Comparison of ENCODE assay signal across 1 cellular context in genomic region chr11:64233913-64234839, GRCh38.
TF ChIP-seq lines count a peak whose summit lies in the region.

Gene VEGFB, plus strand, starts transcription at chr11:64234584. Its CDS starts 250 bp downstream, at chr11:64234834.

TF ChIP-seq in K562, 482 proteins besides CTCF, POLR2A, EP300 and RAD21 (continued from another document):
- TF ChIP-seq ARID4B (CRISPR knock-in tag; IDR thresholded peaks at IDR 0.05) = 0 out of 2 replicates have a peak, but pooled peaks have one; percentile 45
- TF ChIP-seq BRF1 (IDR thresholded peaks at IDR 0.05; ENCODE audit: borderline replicate concordance, extremely low read depth, insufficient read length) = no peak
- TF ChIP-seq E2F4 (CRISPR knock-in tag; IDR thresholded peaks at IDR 0.05; ENCODE audit: low read depth) = peak; percentile 28; the same call in 1 of the 2 replicates
- TF ChIP-seq HMGN3 (IDR thresholded peaks at IDR 0.05; ENCODE audit: borderline replicate concordance, extremely low read depth, insufficient read length, low read depth, low read length) = peak; percentile 53
- no peak for TF ChIP-seq POLR2B (IDR thresholded peaks at IDR 0.05; ENCODE audit: low read depth, partially characterized antibody)
- TF ChIP-seq MNT (conservative IDR thresholded peaks at IDR 0.05) = 0 out of 4 replicates have a peak, but pooled peaks of 1 of the 2 experiments have one; percentile 27
- TF ChIP-seq NRF1 (conservative IDR thresholded peaks at IDR 0.05 in 1 of 2, IDR thresholded peaks at IDR 0.05 in 1 of 2) = no peak
- TF ChIP-seq ATF2 (CRISPR knock-in tag; IDR thresholded peaks at IDR 0.05) = no peak
- no peak for TF ChIP-seq ZNF707 (CRISPR knock-in tag; conservative IDR thresholded peaks at IDR 0.05)
- no peak for TF ChIP-seq HLTF (IDR thresholded peaks at IDR 0.05)
- TF ChIP-seq BMI1 (IDR thresholded peaks at IDR 0.05; ENCODE audit: low read length) = no peak
- TF ChIP-seq CXXC5 (CRISPR knock-in tag; IDR thresholded peaks at IDR 0.05) = peak; percentile 35; the same call in 1 of the 2 replicates
- no peak for TF ChIP-seq ELF2 (CRISPR knock-in tag; IDR thresholded peaks at IDR 0.05)
- no peak for TF ChIP-seq ZC3H11A (IDR thresholded peaks at IDR 0.05; ENCODE audit: low read depth, low read length)
- TF ChIP-seq NFRKB (IDR thresholded peaks at IDR 0.05; ENCODE audit: low read depth) = no peak
- TF ChIP-seq CLOCK (CRISPR knock-in tag; IDR thresholded peaks at IDR 0.05; ENCODE audit: borderline replicate concordance) = no peak
- TF ChIP-seq THAP12 (CRISPR knock-in tag; IDR thresholded peaks at IDR 0.05) = no peak
- no peak for TF ChIP-seq SAFB2 (IDR thresholded peaks at IDR 0.05; ENCODE audit: borderline replicate concordance, low read depth, low read length, severe bottlenecking)
- no peak for TF ChIP-seq HDAC6 (IDR thresholded peaks at IDR 0.05; ENCODE audit: low read depth, low read length)
- TF ChIP-seq TAF7 (tag; IDR thresholded peaks at IDR 0.05) = no peak
- TF ChIP-seq CBFB (CRISPR knock-in tag; IDR thresholded peaks at IDR 0.05) = no peak
- no peak for TF ChIP-seq DACH1 (IDR thresholded peaks at IDR 0.05; ENCODE audit: partially characterized antibody)
- TF ChIP-seq CUX1 (CRISPR knock-in tag; IDR thresholded peaks at IDR 0.05) = no peak
- no peak for TF ChIP-seq PHF20 (IDR thresholded peaks at IDR 0.05; ENCODE audit: partially characterized antibody)
